In the genomic region with DNA sequence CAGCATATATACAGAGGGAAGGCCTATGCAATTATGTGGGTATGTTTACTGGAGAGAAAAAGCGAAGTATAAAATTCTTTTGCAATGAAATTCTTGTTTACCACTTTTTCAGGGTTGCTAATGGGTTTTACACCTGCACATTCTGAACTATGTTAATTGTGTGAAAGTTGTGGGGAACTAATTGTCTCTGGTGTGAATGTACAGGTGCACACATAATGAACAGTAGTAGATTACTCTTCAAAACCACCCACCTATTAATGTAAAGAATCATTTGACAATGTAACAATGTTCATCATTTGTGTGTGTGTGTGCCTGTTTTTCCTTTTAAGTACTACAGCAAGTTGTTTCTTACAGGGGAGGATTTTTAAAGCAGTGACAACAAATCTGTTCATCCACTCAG, we compare ENCODE assay signal across 24 cellular contexts.
DNase-seq lines count a peak whose midpoint lies in the region; ATAC-seq and TF ChIP-seq lines count a peak whose summit lies in the region.
"Had no signal": no experiment of that assay in that cellular context is flagged by ENCODE, and none has a peak within 500 bp of the region (broad histone marks: within the 10 kb centered on the region; RNA-seq: fewer than 3 reads in every experiment).

No MANE protein-coding gene starts in this region.

- no peaks in the 10 kb centered on the region for H3K9me3 Mint-ChIP-seq in neural progenitor cell

- H3K27me3 ChIP-seq in KMS-11 (ENCODE audit: insufficient read depth, low read depth), result no peaks in the 10 kb centered on the region
- no peaks in the 10 kb centered on the region for H3K27me3 ChIP-seq in neural progenitor cell
- H3K27me3 ChIP-seq: BE2C; BLaER1 treated with 17β-estradiol and CSF1 and Interleukin-3, amounts not matched to agents 10 nM and 100 nM had no signal

- no peaks in the 10 kb centered on the region for H3K36me3 Mint-ChIP-seq in neural progenitor cell
- H3K36me3 Mint-ChIP-seq: CD14-positive monocyte; CD8-positive, alpha-beta memory T cell had no signal

- no peak overlapping the region for H3K27ac Mint-ChIP-seq in neural progenitor cell
- H3K27ac Mint-ChIP-seq: CD14-positive monocyte; CD4-positive, alpha-beta T cell; CD8-positive, alpha-beta memory T cell; HFFc6 had no signal

- H3K9me3 ChIP-seq in neural progenitor cell (ENCODE audit: low read depth), result no peaks in the 10 kb centered on the region
- H3K9me3 ChIP-seq: A549; BE2C; BLaER1 treated with 17β-estradiol and CSF1 and Interleukin-3, amounts not matched to agents 10 nM and 100 nM; HAP-1 had no signal

- TF ChIP-seq CTCF in KMS-11 (conservative IDR thresholded peaks at IDR 0.05; ENCODE audit: low read depth, low read length), result no peak
- no peak for TF ChIP-seq CTCF in neural progenitor cell (IDR thresholded peaks at IDR 0.05)

- no peaks in the 10 kb centered on the region for H3K27me3 Mint-ChIP-seq in neural progenitor cell (ENCODE audit: insufficient read depth, low read depth)
- H3K27me3 Mint-ChIP-seq: CD4-positive, alpha-beta T cell; CD8-positive, alpha-beta memory T cell had no signal

- peak overlapping the region; percentile 63 for H3K4me2 ChIP-seq in KMS-11
- H3K4me2 ChIP-seq in neural progenitor cell, result peak overlapping the region; percentile 31
- H3K4me2 ChIP-seq: A549; BLaER1 treated with 17β-estradiol and CSF1 and Interleukin-3, amounts not matched to agents 10 nM and 100 nM had no signal

- H3K79me2 ChIP-seq in KMS-11 (ENCODE audit: insufficient read depth, low read depth) (no peaks in the 10 kb centered on the region), neural progenitor cell (ENCODE audit: low read depth) (no peaks in the 10 kb centered on the region)

- H3K9ac ChIP-seq in KMS-11 (peak overlapping the region; percentile 6; the same call in 1 of the 2 replicates), neural progenitor cell (peak overlapping the region; percentile 19)
- H3K9ac ChIP-seq: BLaER1 treated with 17β-estradiol and CSF1 and Interleukin-3, amounts not matched to agents 10 nM and 100 nM had no signal

- peaks cover 25% of the 10 kb centered on the region for H3K4me1 Mint-ChIP-seq in neural progenitor cell
- H3K4me1 Mint-ChIP-seq: CD14-positive monocyte; CD8-positive, alpha-beta memory T cell had no signal

- H3K27ac ChIP-seq in KMS-11, result peak overlapping the region; percentile 76
- no peak overlapping the region for H3K27ac ChIP-seq in neural progenitor cell
- H3K27ac ChIP-seq: A549; BLaER1 treated with 17β-estradiol and CSF1 and Interleukin-3, amounts not matched to agents 10 nM and 100 nM had no signal

- no peak overlapping the region for H2AFZ ChIP-seq in KMS-11 (ENCODE audit: low read depth)
- no peak overlapping the region for H2AFZ ChIP-seq in neural progenitor cell (replicated peaks)

- H3K4me3 ChIP-seq in KMS-11 (IDR thresholded peaks at IDR 0.05; ENCODE audit: insufficient read depth, low read depth, low read length) (no peak overlapping the region), neural progenitor cell (no peak overlapping the region)
- H3K4me3 ChIP-seq: A549; BLaER1 treated with 17β-estradiol and CSF1 and Interleukin-3, amounts not matched to agents 10 nM and 100 nM; HAP-1 had no signal

- no peak for ATAC-seq in HG02642 (IDR thresholded peaks at IDR 0.05; ENCODE audit: poor library complexity, unreplicated experiment)
- ATAC-seq: A549 had no signal

- H4K20me1 ChIP-seq in KMS-11 (ENCODE audit: insufficient read depth), result no peaks in the 10 kb centered on the region
- H4K20me1 ChIP-seq in neural progenitor cell (ENCODE audit: low read depth), result no peaks in the 10 kb centered on the region
- H4K20me1 ChIP-seq: BLaER1 treated with 17β-estradiol and CSF1 and Interleukin-3, amounts not matched to agents 10 nM and 100 nM had no signal

- H3K4me1 ChIP-seq in KMS-11 (ENCODE audit: low read depth, poor library complexity, severe bottlenecking) (peaks cover 84% of the 10 kb centered on the region), neural progenitor cell (peaks cover 55% of the 10 kb centered on the region)
- H3K4me1 ChIP-seq: A549, BE2C had no signal

- H3F3A ChIP-seq in neural progenitor cell (ENCODE audit: low read depth), result peaks cover 55% of the 10 kb centered on the region

- DNase-seq in NCI-H2107 treated with DMSO at 0.1 percent for 48 hours (lab: John Stamatoyannopoulos, UW; ENCODE audit: unreplicated experiment), result peak; percentile 52
- DNase-seq in NCI-H2107 (lab: John Stamatoyannopoulos, UW), result no peak
- DNase-seq in NCI-H748 treated with DMSO at 0.1 percent for 48 hours (lab: John Stamatoyannopoulos, UW), result peak; percentile 63
- no peak for DNase-seq in neural progenitor cell (ENCODE audit: low spot score)
- DNase-seq in amygdala (lab: John Stamatoyannopoulos, UW), result no peak
- no peak for DNase-seq in islet precursor cell
- DNase-seq: 8988T; ACHN; AML-193; BE2C; CD4-positive, alpha-beta T cell; CD8-positive, alpha-beta memory T cell; DMS 273 treated with DMSO at 0.1 percent for 48 hours; DMS79; EL; GDM1; GOT3; HFFc6 had no signal

- H3K36me3 ChIP-seq in KMS-11 (ENCODE audit: insufficient read depth) (no peaks in the 10 kb centered on the region), neural progenitor cell (no peaks in the 10 kb centered on the region)
- H3K36me3 ChIP-seq: BE2C; BLaER1 treated with 17β-estradiol and CSF1 and Interleukin-3, amounts not matched to agents 10 nM and 100 nM; HAP-1 had no signal

- no peak overlapping the region for H3K4me3 Mint-ChIP-seq in neural progenitor cell
- H3K4me3 Mint-ChIP-seq: CD14-positive monocyte; CD4-positive, alpha-beta T cell; CD8-positive, alpha-beta memory T cell; HFFc6 had no signal

Comparison
In these comparisons a context has a peak if more than half of its experiments do, and no peak if none do; other contexts are left out.
1. DNase-seq: peak in NCI-H2107 treated with DMSO at 0.1 percent for 48 hours (single experiment) and NCI-H748 treated with DMSO at 0.1 percent for 48 hours (single experiment); none in NCI-H2107 (single experiment), neural progenitor cell (single experiment), amygdala (0 of 56) and islet precursor cell (single experiment).